Comparison of ENCODE assay signal across 14 cellular contexts in genomic region chr18:60809937-60810336, GRCh38.
"Had no signal": no experiment of that assay in that cellular context is flagged by ENCODE, and none has a peak within 500 bp of the region (broad histone marks: within the 10 kb centered on the region; RNA-seq: fewer than 3 reads in every experiment).

No MANE protein-coding gene starts in this region.

- H3K27ac ChIP-seq: dorsolateral prefrontal cortex, hepatocyte, pancreas, thoracic aorta had no signal

- H3K9me3 ChIP-seq: pancreas, thoracic aorta had no signal

- FAIRE-seq: kidney, pancreas had no signal

- DNase-seq: activated CD4-positive, alpha-beta T cell treated with anti-CD3 and anti-CD28 coated beads, Interleukin-2, amount 50 U/mL, for 48 hours; activated CD4-positive, CD25-positive, alpha-beta regulatory T cell treated with anti-CD3 and anti-CD28 coated beads, Interleukin-2, amount 50 U/mL, for 72 hours; activated naive CD4-positive, alpha-beta T cell treated with anti-CD3 and anti-CD28 coated beads for 36 hours; activated naive CD8-positive, alpha-beta T cell treated with anti-CD3 and anti-CD28 coated beads, Interleukin-2, amount 50 U/mL, for 24 hours; activated T-cell treated with anti-CD3 and anti-CD28 coated beads, Interleukin-2, amount 50 U/mL, for 1 hour; aorta; dorsolateral prefrontal cortex; kidney; left ventricle myocardium superior; naive thymus-derived CD8-positive, alpha-beta T cell; pancreas; stimulated activated CD4-positive, alpha-beta T cell treated with anti-CD3 and anti-CD28 coated beads, Interleukin-2, amount 100 ng/mL, for 24 hours had no signal

- ATAC-seq: activated naive CD8-positive, alpha-beta T cell treated with anti-CD3 and anti-CD28 coated beads, Interleukin-2, amount 50 U/mL, for 24 hours; left ventricle myocardium superior; naive thymus-derived CD8-positive, alpha-beta T cell had no signal

- H3K4me1 ChIP-seq: pancreas had no signal

- H3K27me3 ChIP-seq: dorsolateral prefrontal cortex, hepatocyte, pancreas had no signal

- H3K4me3 ChIP-seq: dorsolateral prefrontal cortex, hepatocyte, pancreas, thoracic aorta had no signal

- H3K36me3 ChIP-seq: pancreas, thoracic aorta had no signal
